Comparison of ENCODE assay signal across 8 cellular contexts in the genomic region with DNA sequence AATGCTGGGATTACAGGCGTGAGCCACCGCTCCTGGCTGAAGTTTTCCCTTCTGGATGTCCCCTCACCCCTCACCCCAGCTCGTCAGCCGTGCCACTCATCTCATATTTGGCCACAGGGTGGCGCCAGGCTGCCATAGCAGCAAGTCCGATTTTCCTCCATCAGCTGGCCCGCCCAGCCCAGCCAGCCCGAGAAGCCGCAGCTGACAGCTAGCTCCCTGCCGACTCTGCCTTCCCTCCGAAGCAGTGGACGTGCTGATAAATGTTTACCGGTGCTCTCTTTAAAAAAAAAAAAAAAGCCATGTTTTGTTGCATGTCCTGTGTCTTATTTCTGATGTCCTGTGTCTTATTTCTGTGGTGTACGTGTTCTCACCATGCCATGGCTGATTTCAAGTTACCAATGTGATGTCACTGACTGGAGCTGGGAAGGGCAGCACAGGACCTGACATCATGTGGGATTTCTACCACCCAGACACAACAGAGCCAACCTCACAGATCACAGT. TPM values are rescaled to one million over a fixed set of nuclear protein-coding genes. Genes with fewer than 3 reads are reported as not detected.
DNase-seq lines count a peak whose midpoint lies in the region; ATAC-seq and TF ChIP-seq lines count a peak whose summit lies in the region.

No MANE protein-coding gene starts in this region.

- H3K27ac Mint-ChIP-seq in activated T-helper 17 cell treated with anti-CD3 and anti-CD28 coated beads, Interleukin-2, amount 50 U/mL, for 72 hours: no peak overlapping the region

- H3K36me3 ChIP-seq in BLaER1 treated with 17β-estradiol and CSF1 and Interleukin-3, amounts not matched to agents 10 nM and 100 nM: peaks cover 0 to 37% (median 20%) of the 10 kb centered on the region in 11 experiments; a peak in 18 of 22 replicates
- peaks cover 21 to 64% (median 52%) of the 10 kb centered on the region in 4 donors for H3K36me3 ChIP-seq in stomach

- DNase-seq in KBM-7 (peak; percentile 83), RPMI8226 (peak; percentile 73), fibroblast of pulmonary artery (ENCODE audit: low read depth) (peak; percentile 92), non-pigmented ciliary epithelial cell (ENCODE audit: low read depth) (peak; percentile 67), stomach (peak; percentile 94)

- intact Hi-C loops in stomach (cut with DNase I; ENCODE audit: low total_unique reads): loop anchor here (5.0 kb wide), 2 partner anchors 103 to 113 kb away; partner anchors contain the start of gene HBEGF

- peak overlapping the region in 10 of 11 experiments; percentile 56 to 96 (median 78); a peak in 19 of 22 replicates for H3K27ac ChIP-seq in BLaER1 treated with 17β-estradiol and CSF1 and Interleukin-3, amounts not matched to agents 10 nM and 100 nM
- H3K27ac ChIP-seq in stomach: peak overlapping the region; percentile 44 to 82 (median 79)

- no peaks in the 10 kb centered on the region for H3K27me3 Mint-ChIP-seq in activated T-helper 17 cell treated with anti-CD3 and anti-CD28 coated beads, Interleukin-2, amount 50 U/mL, for 72 hours

- TF ChIP-seq POLR2A in stomach (IDR thresholded peaks at IDR 0.05): no peak

- TF ChIP-seq CTCF in fibroblast of pulmonary artery (IDR thresholded peaks at IDR 0.05; ENCODE audit: low read length, missing control alignments) (peak; percentile 77), stomach (IDR thresholded peaks at IDR 0.05) (peak in 6 of 7 experiments; percentile 67 to 91 (median 84))

- H3K27me3 ChIP-seq in BLaER1 treated with 17β-estradiol and CSF1 and Interleukin-3, amounts not matched to agents 10 nM and 100 nM: no peaks in the 10 kb centered on the region
- no peaks in the 10 kb centered on the region for H3K27me3 ChIP-seq in stomach

- H3K4me3 ChIP-seq in BLaER1 treated with 17β-estradiol and CSF1 and Interleukin-3, amounts not matched to agents 10 nM and 100 nM: peak overlapping the region in 8 of 10 experiments; percentile 30 to 53 (median 36); a peak in 10 of 20 replicates
- no peak overlapping the region for H3K4me3 ChIP-seq in fibroblast of pulmonary artery (replicated peaks; ENCODE audit: low read depth, low read length)
- H3K4me3 ChIP-seq in stomach: peak overlapping the region in 1 of 4 donors; percentile 16

- TF ChIP-seq EP300 in stomach (IDR thresholded peaks at IDR 0.05): no peak

- peak overlapping the region; percentile 11 to 80 (median 67); a peak in 18 of 22 replicates for H3K9ac ChIP-seq in BLaER1 treated with 17β-estradiol and CSF1 and Interleukin-3, amounts not matched to agents 10 nM and 100 nM

- in situ Hi-C loops in KBM-7 (cut with MboI; ENCODE audit: low pct_unique_long_range_greater_than_20kb, low sequenced_read_pairs): loop anchor here (10.0 to 25.0 kb wide), 2 partner anchors 110 to 468 kb away; partner anchors contain the start of gene ZMAT2

- peaks cover 0 to 50% (median 0%) of the 10 kb centered on the region in 11 experiments; a peak in 7 of 22 replicates for H4K20me1 ChIP-seq in BLaER1 treated with 17β-estradiol and CSF1 and Interleukin-3, amounts not matched to agents 10 nM and 100 nM

- no peak overlapping the region for H3K4me3 Mint-ChIP-seq in activated T-helper 17 cell treated with anti-CD3 and anti-CD28 coated beads, Interleukin-2, amount 50 U/mL, for 72 hours

- peaks cover 64 to 86% (median 80%) of the 10 kb centered on the region in 10 experiments for H3K4me1 ChIP-seq in BLaER1 treated with 17β-estradiol and CSF1 and Interleukin-3, amounts not matched to agents 10 nM and 100 nM
- peaks cover 74 to 100% (median 92%) of the 10 kb centered on the region in 4 donors for H3K4me1 ChIP-seq in stomach

- H3K4me1 Mint-ChIP-seq in activated T-helper 17 cell treated with anti-CD3 and anti-CD28 coated beads, Interleukin-2, amount 50 U/mL, for 72 hours: peaks cover 16% of the 10 kb centered on the region

- peak overlapping the region; percentile 79 to 97 (median 95) for H3K4me2 ChIP-seq in BLaER1 treated with 17β-estradiol and CSF1 and Interleukin-3, amounts not matched to agents 10 nM and 100 nM

- no peaks in the 10 kb centered on the region for H3K9me3 Mint-ChIP-seq in activated T-helper 17 cell treated with anti-CD3 and anti-CD28 coated beads, Interleukin-2, amount 50 U/mL, for 72 hours

- 9 to 11% (median 10%) methylated on average over 13 to 14 of the region's 14 CpGs for WGBS in stomach, 5 donors

- ATAC-seq in GM19397 (IDR thresholded peaks at IDR 0.05; ENCODE audit: unreplicated experiment): peak; percentile 72
- peak; percentile 82 for ATAC-seq in activated T-helper 17 cell treated with anti-CD3 and anti-CD28 coated beads, Interleukin-2, amount 50 U/mL, for 72 hours (replicated peaks)

- no peaks in the 10 kb centered on the region for H3K9me3 ChIP-seq in BLaER1 treated with 17β-estradiol and CSF1 and Interleukin-3, amounts not matched to agents 10 nM and 100 nM (replicated peaks in 1 of 11)
- H3K9me3 ChIP-seq in stomach: no peaks in the 10 kb centered on the region

- peaks cover 31% of the 10 kb centered on the region for H3K36me3 Mint-ChIP-seq in activated T-helper 17 cell treated with anti-CD3 and anti-CD28 coated beads, Interleukin-2, amount 50 U/mL, for 72 hours (ENCODE audit: low read depth)

RNA-seq across cellular contexts. Expression of gene PFDN1, which starts 58.3 kb away (rescaled TPM):
- total RNA-seq in activated T-helper 17 cell treated with anti-CD3 and anti-CD28 coated beads, Interleukin-2, amount 50 U/mL, for 72 hours: 10 to 100 TPM; 40.1 to 64.1 TPM
- 100 to 1,000 TPM in 2 of 5 donors, 10 to 100 TPM in 3; 28.6 to 137 (median 52.1) TPM for total RNA-seq in stomach
- 10 to 100 TPM; 70.7 to 88.0 (median 77.8) TPM for polyA plus RNA-seq in stomach
